In the genomic region with DNA sequence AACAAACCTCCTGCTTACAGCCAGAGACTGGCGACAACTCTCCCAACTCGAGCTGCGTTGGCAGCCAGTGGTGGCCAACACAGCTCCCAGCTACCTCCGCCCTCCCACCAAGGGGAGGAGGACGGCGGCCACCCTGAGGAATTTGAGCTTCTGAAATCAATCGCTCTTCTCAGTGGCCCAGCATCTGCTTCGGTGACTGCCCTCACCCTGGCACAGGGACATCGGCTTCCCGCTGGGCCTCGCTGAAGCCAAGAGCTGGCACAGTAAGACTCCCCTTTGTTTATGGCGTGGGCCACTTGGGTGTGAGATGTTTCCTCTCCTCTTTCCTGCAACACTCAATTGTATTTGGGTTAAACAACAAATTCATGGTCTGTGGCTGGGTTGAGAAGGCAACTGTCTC, we compare ENCODE assay signal across 17 cellular contexts.
A peak's percentile ranks its signal among the peaks of the same experiment; 100 is the strongest.
DNase-seq lines count a peak whose midpoint lies in the region; ATAC-seq and TF ChIP-seq lines count a peak whose summit lies in the region.
"Had no signal": no experiment of that assay in that cellular context is flagged by ENCODE, and none has a peak within 500 bp of the region (broad histone marks: within the 10 kb centered on the region; RNA-seq: fewer than 3 reads in every experiment).

No MANE protein-coding gene starts in this region.

- no peak overlapping the region for H3K4me3 Mint-ChIP-seq in nephron progenitor cell
- H3K4me3 Mint-ChIP-seq: HFFc6 had no signal

- peak overlapping the region; percentile 14 for H3K27ac ChIP-seq in substantia nigra (ENCODE audit: low read depth, low read length, poor library complexity, severe bottlenecking)
- H3K27ac ChIP-seq: 22Rv1; BLaER1 treated with 17β-estradiol and CSF1 and Interleukin-3, amounts not matched to agents 10 nM and 100 nM had no signal

- peak overlapping the region; percentile 25 for H3K27ac Mint-ChIP-seq in nephron progenitor cell
- H3K27ac Mint-ChIP-seq: HFFc6 had no signal

- H3K27me3 Mint-ChIP-seq in nephron progenitor cell (ENCODE audit: low read depth, poor library complexity) = peaks cover 9% of the 10 kb centered on the region

- DNase-seq in NCI-H146 (lab: John Stamatoyannopoulos, UW) (peak; percentile 19), NCI-H146 treated with DMSO at 0.1 percent for 48 hours (lab: John Stamatoyannopoulos, UW; ENCODE audit: unreplicated experiment) (no peak), cerebellum (ENCODE audit: low spot score) (peak; percentile 52), nephron progenitor cell (no peak), substantia nigra (lab: John Stamatoyannopoulos, UW) (peak in 26 of 49 donors; percentile 3 to 76 (median 20)), left colon (no peak), glomerular visceral epithelial cell (ENCODE audit: extremely low spot score) (no peak)
- DNase-seq in activated T-cell treated with anti-CD3 and anti-CD28 coated beads, Interleukin-2, amount 50 U/mL, for 1 hour = no peak
- DNase-seq: DMS 273 treated with DMSO at 0.1 percent for 48 hours, HFFc6, KBM-7, NCI-H1105, NCI-H1930, Right ventricle myocardium superior had no signal

- H3K4me1 Mint-ChIP-seq in nephron progenitor cell = peaks cover 12% of the 10 kb centered on the region

- ATAC-seq in left colon = no peak
- ATAC-seq: Panc1 had no signal

- H3K36me3 Mint-ChIP-seq in nephron progenitor cell (ENCODE audit: low read depth) = peaks cover 12% of the 10 kb centered on the region

- H3K9me3 Mint-ChIP-seq in nephron progenitor cell = peaks cover 23% of the 10 kb centered on the region

- TF ChIP-seq CTCF in nephron progenitor cell (IDR thresholded peaks at IDR 0.05) = no peak

- intact Hi-C loops in left colon (cut with DNase I, micrococcal nuclease) = no loop called here

Comparison
In these comparisons a context has a peak if more than half of its experiments do, and no peak if none do; other contexts are left out.
1. DNase-seq: peak in NCI-H146 (single experiment), cerebellum (single experiment) and substantia nigra (26 of 49); none in NCI-H146 treated with DMSO at 0.1 percent for 48 hours (single experiment), nephron progenitor cell (single experiment), left colon (0 of 2), activated T-cell treated with anti-CD3 and anti-CD28 coated beads, Interleukin-2, amount 50 U/mL, for 1 hour (single experiment) and glomerular visceral epithelial cell (single experiment).